10 cellular contexts compared by ENCODE assay signal in the genomic region with DNA sequence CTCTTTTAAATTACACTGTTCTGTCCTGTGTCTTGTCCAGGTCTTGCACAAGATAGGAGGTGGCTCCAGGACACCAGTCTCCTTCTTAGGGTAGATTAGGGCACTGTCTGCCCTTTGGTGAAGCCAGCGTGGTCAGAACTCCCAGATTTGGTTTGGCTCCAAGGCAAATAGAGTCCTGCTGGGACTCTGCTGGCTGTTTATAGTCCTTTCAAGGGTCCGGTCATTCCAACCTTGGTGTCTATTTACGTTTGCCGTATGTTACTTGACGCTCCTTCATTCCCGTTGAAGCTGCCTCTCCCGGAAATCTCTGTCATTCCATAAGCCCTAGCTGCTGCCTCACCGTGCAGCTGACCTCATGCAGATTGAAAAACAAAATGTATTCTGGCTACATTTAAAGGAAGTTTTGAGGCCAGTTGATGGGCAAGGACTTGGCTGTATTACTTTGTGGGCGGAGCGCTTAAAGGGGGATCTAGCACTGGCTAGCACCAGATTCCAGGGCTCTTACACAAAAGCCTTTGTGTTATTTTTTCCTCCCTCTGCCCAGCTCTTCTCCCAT.
DNase-seq lines count a peak whose midpoint lies in the region; ATAC-seq, FAIRE-seq and TF ChIP-seq lines count a peak whose summit lies in the region.
"Had no signal": no experiment of that assay in that cellular context is flagged by ENCODE, and none has a peak within 500 bp of the region (broad histone marks: within the 10 kb centered on the region; RNA-seq: fewer than 3 reads in every experiment).

No MANE protein-coding gene starts in this region.

- peak; percentile 62 for DNase-seq in H54 (ENCODE audit: insufficient read length, low spot score)
- peak; percentile 98 for DNase-seq in brain microvascular endothelial cell
- DNase-seq in islet precursor cell, result peak; percentile 53
- no peak for DNase-seq in activated T-cell treated with anti-CD3 and anti-CD28 coated beads for 4 hours
- no peak for DNase-seq in NCI-H1930 (lab: John Stamatoyannopoulos, UW)
- no peak for DNase-seq in activated naive CD8-positive, alpha-beta T cell treated with anti-CD3 and anti-CD28 coated beads, Interleukin-2, amount 50 U/mL, for 24 hours
- no peak for DNase-seq in stimulated activated naive CD4-positive, alpha-beta T cell (lab: John Stamatoyannopoulos, UW)
- DNase-seq: glutamatergic neuron had no signal

- no peaks in the 10 kb centered on the region for H3K36me3 Mint-ChIP-seq in activated naive CD8-positive, alpha-beta T cell treated with anti-CD3 and anti-CD28 coated beads, Interleukin-2, amount 50 U/mL, for 24 hours (ENCODE audit: low read depth)

- ATAC-seq in activated naive CD8-positive, alpha-beta T cell treated with anti-CD3 and anti-CD28 coated beads, Interleukin-2, amount 50 U/mL, for 24 hours, result no peak

- no peaks in the 10 kb centered on the region for H3K36me3 ChIP-seq in brain microvascular endothelial cell (replicated peaks)

- H3K4me3 ChIP-seq in brain microvascular endothelial cell (ENCODE audit: low read depth, low read length) (no peak overlapping the region), skin epidermis (no peak overlapping the region)
- H3K4me3 ChIP-seq: PC-9 had no signal

- peak; percentile 100 for FAIRE-seq in H54 (lab: Jason Lieb, UNC)

- no peak overlapping the region for H3K27ac Mint-ChIP-seq in activated naive CD8-positive, alpha-beta T cell treated with anti-CD3 and anti-CD28 coated beads, Interleukin-2, amount 50 U/mL, for 24 hours

- no peaks in the 10 kb centered on the region for H3K27me3 ChIP-seq in brain microvascular endothelial cell (replicated peaks)

- in situ Hi-C loops in brain microvascular endothelial cell (cut with HindIII; ENCODE audit: low pct_ligation_motif_present, low sequenced_read_pairs), result no loop called here

- no peaks in the 10 kb centered on the region for H3K9me3 Mint-ChIP-seq in activated naive CD8-positive, alpha-beta T cell treated with anti-CD3 and anti-CD28 coated beads, Interleukin-2, amount 50 U/mL, for 24 hours

- H3K4me1 Mint-ChIP-seq in activated naive CD8-positive, alpha-beta T cell treated with anti-CD3 and anti-CD28 coated beads, Interleukin-2, amount 50 U/mL, for 24 hours, result no peaks in the 10 kb centered on the region

- no peak; the same call in 1 of the 2 replicates for TF ChIP-seq POLR2A in H54 (IDR thresholded peaks at IDR 0.05; ENCODE audit: low read depth, low read length)

- H3K27ac ChIP-seq in brain microvascular endothelial cell (peak overlapping the region; percentile 91), skin epidermis (peak overlapping the region in 12 of 21 experiments; percentile 17 to 78 (median 62))
- H3K27ac ChIP-seq: PC-9 had no signal

- no peaks in the 10 kb centered on the region for H3K27me3 Mint-ChIP-seq in activated naive CD8-positive, alpha-beta T cell treated with anti-CD3 and anti-CD28 coated beads, Interleukin-2, amount 50 U/mL, for 24 hours

- TF ChIP-seq CTCF in brain microvascular endothelial cell (IDR thresholded peaks at IDR 0.05; ENCODE audit: low read depth, low read length, missing control alignments), result no peak

- H3K4me3 Mint-ChIP-seq in activated naive CD8-positive, alpha-beta T cell treated with anti-CD3 and anti-CD28 coated beads, Interleukin-2, amount 50 U/mL, for 24 hours, result no peak overlapping the region

Comparison
In these comparisons a context has a peak if more than half of its experiments do, and no peak if none do; other contexts are left out.
1. DNase-seq: peak in H54 (single experiment), brain microvascular endothelial cell (single experiment) and islet precursor cell (single experiment); none in activated T-cell treated with anti-CD3 and anti-CD28 coated beads for 4 hours (single experiment), NCI-H1930 (0 of 2), activated naive CD8-positive, alpha-beta T cell treated with anti-CD3 and anti-CD28 coated beads, Interleukin-2, amount 50 U/mL, for 24 hours (single experiment) and stimulated activated naive CD4-positive, alpha-beta T cell (0 of 6).